ENCODE assay signal across 9 cellular contexts in the genomic region with DNA sequence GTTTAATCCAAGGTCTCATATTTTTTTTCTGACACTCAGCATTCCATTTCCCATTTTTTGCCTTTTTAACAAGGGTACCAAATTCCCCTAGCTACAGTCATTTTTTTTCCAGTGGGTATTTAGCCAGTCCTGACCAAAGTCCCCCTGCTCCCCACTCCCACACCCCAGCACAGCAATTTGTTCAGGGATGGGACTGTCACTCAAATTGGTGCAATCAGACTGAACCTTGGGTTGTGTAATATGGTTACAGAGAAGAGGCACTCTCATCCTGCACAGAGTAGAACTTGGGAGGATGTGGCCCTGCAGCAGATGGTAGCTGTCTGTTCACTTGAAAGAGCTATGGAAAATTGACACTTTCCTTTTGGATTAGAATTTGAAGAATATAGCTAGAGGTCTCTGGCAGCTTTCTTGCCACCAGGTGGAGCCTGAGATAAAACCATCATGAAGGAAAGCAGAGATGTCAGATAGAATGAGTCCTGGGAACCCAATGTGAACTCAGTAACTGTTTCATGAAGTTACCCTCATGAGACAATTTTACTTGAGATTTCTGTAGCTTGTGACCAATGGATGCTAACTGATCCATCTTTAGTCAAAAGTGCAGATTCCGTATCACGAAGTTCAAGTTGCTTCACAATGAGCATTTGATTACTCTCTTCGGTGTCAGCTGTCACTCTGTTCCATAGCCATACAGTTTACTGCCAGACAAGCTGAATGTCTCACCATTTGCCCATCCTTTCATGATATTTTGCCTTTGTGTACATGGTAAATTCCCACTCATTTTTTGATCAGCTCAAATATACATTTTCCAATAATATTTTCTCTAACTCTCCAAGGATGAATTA.
DNase-seq lines count a peak whose midpoint lies in the region; ATAC-seq, FAIRE-seq and TF ChIP-seq lines count a peak whose summit lies in the region.
"Had no signal": no experiment of that assay in that cellular context is flagged by ENCODE, and none has a peak within 500 bp of the region (broad histone marks: within the 10 kb centered on the region; RNA-seq: fewer than 3 reads in every experiment).

No MANE protein-coding gene starts in this region.

- ATAC-seq in HG02943 (IDR thresholded peaks at IDR 0.05; ENCODE audit: low read depth, unreplicated experiment) (peak; percentile 67), GM21717 (IDR thresholded peaks at IDR 0.05; ENCODE audit: unreplicated experiment) (no peak)

- H3K4ac ChIP-seq in H1 (replicated peaks; ENCODE audit: insufficient read length, low read depth, low read length): no peak overlapping the region

- intact Hi-C loops in uterus (cut with DNase I; ENCODE audit: low total_unique reads): no loop called here

- H3K36me3 ChIP-seq in H1 (ENCODE audit: control insufficient read depth in 2 of 4, insufficient read depth in 4 of 4, low read length in 3 of 4): no peaks in the 10 kb centered on the region
- no peaks in the 10 kb centered on the region for H3K36me3 ChIP-seq in uterus

- H2BK20ac ChIP-seq in H1 (ENCODE audit: low read length): no peak overlapping the region

- POLR2A ChIA-PET in H1 (lab: Charles Lee; ENCODE audit: partially characterized antibody): interaction anchor here (0.8 kb wide), 1 partner anchor 127 kb away, joined by 3 read pairs; no protein-coding TSS in a partner anchor

- no peak overlapping the region for H4K5ac ChIP-seq in H1 (ENCODE audit: insufficient read length, low read depth, low read length)

- no peaks in the 10 kb centered on the region for H4K20me1 ChIP-seq in H1 (replicated peaks in 1 of 2; ENCODE audit: control insufficient read depth in 1 of 2, insufficient read depth in 2 of 2, low read length in 2 of 2)

- no peak overlapping the region for H4K91ac ChIP-seq in H1 (replicated peaks; ENCODE audit: insufficient read length, low read length)

- FAIRE-seq in H1 (lab: Jason Lieb, UNC): peak; percentile 93

- no peak overlapping the region for H2BK12ac ChIP-seq in H1 (ENCODE audit: low read depth, low read length)

- DNase-seq in EH (ENCODE audit: low read depth) (peak; percentile 50), NCI-H748 (lab: John Stamatoyannopoulos, UW; ENCODE audit: unreplicated experiment) (peak; percentile 70), H1 (ENCODE audit: low read depth in 1 of 2, low spot score in 2 of 2) (no peak), pulmonary artery endothelial cell (ENCODE audit: low read depth, low spot score) (peak; percentile 7), uterus (no peak)
- no peak for DNase-seq in activated effector memory CD4-positive, alpha-beta T cell treated with anti-CD3 and anti-CD28 coated beads, Interleukin-2, amount 50 U/mL, for 16 hours
- DNase-seq: naive B cell had no signal

- H3K79me2 ChIP-seq in H1 (ENCODE audit: control insufficient read depth in 1 of 2, insufficient read depth in 2 of 2, low read length in 2 of 2): no peaks in the 10 kb centered on the region

- CTCF ChIA-PET in H1 (lab: Charles Lee; ENCODE audit: partially characterized antibody): interaction anchor here (0.6 to 6.8 kb wide), 38 partner anchors 8 to 937 kb away, joined by 3 to 57 read pairs (median 6); no protein-coding TSS in a partner anchor

- H3K23me2 ChIP-seq in H1 (ENCODE audit: low read depth, low read length): no peaks in the 10 kb centered on the region

- H3K4me1 ChIP-seq in H1 (replicated peaks in 1 of 4; ENCODE audit: control insufficient read depth in 3 of 4, insufficient read depth in 4 of 4, low read length in 3 of 4) (no peaks in the 10 kb centered on the region), uterus (no peaks in the 10 kb centered on the region)

- H2BK120ac ChIP-seq in H1 (replicated peaks; ENCODE audit: low read depth, low read length): no peak overlapping the region

- no peak overlapping the region for H2BK5ac ChIP-seq in H1 (ENCODE audit: low read depth, low read length)

- H3K27ac ChIP-seq in H1 (ENCODE audit: low read depth, low read length) (no peak overlapping the region), uterus (no peak overlapping the region)

- WGBS in H1 (ENCODE audit: extremely low coverage in 1 of 2, insufficient coverage in 1 of 2, insufficient read length in 1 of 2, insufficient replicate concordance in 2 of 2, low coverage in 1 of 2, low lambda C conversion rate in 2 of 2, missing lambda C conversion rate in 1 of 2), 2 experiments: 94% methylated on average over 3 of the region's 3 CpGs; no CpG with 5 or more reads in 1 of the 2 experiments

- TF ChIP-seq POLR2A in H1 (IDR thresholded peaks at IDR 0.05; ENCODE audit: control extremely low read depth in 1 of 2, low read depth in 2 of 2, low read length in 2 of 2): no peak
- TF ChIP-seq POLR2A in uterus (IDR thresholded peaks at IDR 0.05): no peak

- H3K14ac ChIP-seq in H1 (ENCODE audit: insufficient read length): no peak overlapping the region

- no peaks in the 10 kb centered on the region for H3K79me1 ChIP-seq in H1 (ENCODE audit: low read depth, low read length)

- no peak overlapping the region for H2AFZ ChIP-seq in H1 (ENCODE audit: low read length)

- H3K27me3 ChIP-seq in H1 (replicated peaks in 1 of 4; ENCODE audit: control insufficient read depth in 3 of 4, extremely low read depth in 1 of 4, insufficient read depth in 3 of 4, low read length in 3 of 4) (no peaks in the 10 kb centered on the region), uterus (no peaks in the 10 kb centered on the region)

- no peak for TF ChIP-seq EP300 in H1 (IDR thresholded peaks at IDR 0.05; ENCODE audit: borderline replicate concordance in 1 of 2, low read depth in 2 of 2, low read length in 2 of 2)

- TF ChIP-seq RAD21 in H1 (IDR thresholded peaks at IDR 0.05 in 1 of 2, conservative IDR thresholded peaks at IDR 0.05 in 1 of 2; ENCODE audit: low read depth in 2 of 2, low read length in 2 of 2): peak; percentile 67 to 71

- H3K56ac ChIP-seq in H1 (replicated peaks; ENCODE audit: insufficient read length, low read depth, low read length): no peak overlapping the region

- no peak overlapping the region for H4K8ac ChIP-seq in H1 (ENCODE audit: extremely low read depth, insufficient read depth, low read length)

- H3K9ac ChIP-seq in H1 (replicated peaks in 1 of 4; ENCODE audit: extremely low read depth in 1 of 4, low read depth in 3 of 4, low read length in 3 of 4): no peak overlapping the region; a peak in 1 of 7 replicates

- H2BK15ac ChIP-seq in H1 (ENCODE audit: low read length): no peak overlapping the region

- no peak overlapping the region for H2AK5ac ChIP-seq in H1 (ENCODE audit: low read depth, low read length)

- no peak overlapping the region for H3K18ac ChIP-seq in H1 (ENCODE audit: extremely low read depth, low read length)

- H3K4me2 ChIP-seq in H1 (ENCODE audit: insufficient read depth in 1 of 2, low read depth in 2 of 2, low read length in 2 of 2): no peak overlapping the region

- H3K4me3 ChIP-seq in H1 (ENCODE audit: extremely low read depth in 1 of 4, insufficient read depth in 2 of 4, low read depth in 3 of 4, low read length in 4 of 4) (no peak overlapping the region), uterus (no peak overlapping the region)

- TF ChIP-seq CTCF in H1 (IDR thresholded peaks at IDR 0.05; ENCODE audit: control extremely low read depth in 1 of 3, insufficient read depth in 1 of 3, low read depth in 1 of 3, low read length in 3 of 3) (peak in 2 of 3 experiments; percentile 60 to 61; a peak in 2 of 4 replicates), uterus (IDR thresholded peaks at IDR 0.05) (peak in 2 of 4 experiments; percentile 6 to 26)

- H3K9me3 ChIP-seq in H1 (ENCODE audit: insufficient read depth in 2 of 2, low read depth in 1 of 2, low read length in 1 of 2) (no peaks in the 10 kb centered on the region), uterus (no peaks in the 10 kb centered on the region)

- H3K23ac ChIP-seq in H1 (ENCODE audit: insufficient read length): no peak overlapping the region

TF ChIP-seq in H1, 55 proteins besides CTCF, POLR2A, EP300 and RAD21:
- TF ChIP-seq SRF (IDR thresholded peaks at IDR 0.05; ENCODE audit: low read depth, low read length) (no peak), TCF12 (IDR thresholded peaks at IDR 0.05; ENCODE audit: low read depth, low read length) (no peak), CTBP2 (IDR thresholded peaks at IDR 0.05; ENCODE audit: borderline replicate concordance, insufficient read depth, insufficient read length, low read length) (no peak), KDM4A (IDR thresholded peaks at IDR 0.05; ENCODE audit: low read depth, low read length, severe bottlenecking) (no peak), KDM5A (IDR thresholded peaks at IDR 0.05; ENCODE audit: low read length) (no peak), EGR1 (IDR thresholded peaks at IDR 0.05; ENCODE audit: borderline replicate concordance, low read depth, low read length) (no peak), SIX5 (IDR thresholded peaks at IDR 0.05; ENCODE audit: low read depth, low read length) (no peak), RNF2 (IDR thresholded peaks at IDR 0.05; ENCODE audit: borderline replicate concordance, low read depth, low read length, missing control alignments, poor library complexity, severe bottlenecking) (no peak)
- TF ChIP-seq, protein P1, sequence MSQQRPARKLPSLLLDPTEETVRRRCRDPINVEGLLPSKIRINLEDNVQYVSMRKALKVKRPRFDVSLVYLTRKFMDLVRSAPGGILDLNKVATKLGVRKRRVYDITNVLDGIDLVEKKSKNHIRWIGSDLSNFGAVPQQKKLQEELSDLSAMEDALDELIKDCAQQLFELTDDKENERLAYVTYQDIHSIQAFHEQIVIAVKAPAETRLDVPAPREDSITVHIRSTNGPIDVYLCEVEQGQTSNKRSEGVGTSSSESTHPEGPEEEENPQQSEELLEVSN (IDR thresholded peaks at IDR 0.05): no peak
TF ChIP-seq in H1: peak in this region for 0.

Comparison
In these comparisons a context has a peak if more than half of its experiments do, and no peak if none do; other contexts are left out.
1. DNase-seq: peak in EH (single experiment), NCI-H748 (single experiment) and pulmonary artery endothelial cell (single experiment); none in H1 (0 of 2), activated effector memory CD4-positive, alpha-beta T cell treated with anti-CD3 and anti-CD28 coated beads, Interleukin-2, amount 50 U/mL, for 16 hours (single experiment) and uterus (0 of 2).